29 cellular contexts compared by ENCODE assay signal in genomic region chr2:38632980-38633379, GRCh38. TPM values are rescaled to one million over a fixed set of nuclear protein-coding genes. Genes with fewer than 3 reads are reported as not detected.
DNase-seq lines count a peak whose midpoint lies in the region; ATAC-seq, FAIRE-seq and TF ChIP-seq lines count a peak whose summit lies in the region.
"Had no signal": no experiment of that assay in that cellular context is flagged by ENCODE, and none has a peak within 500 bp of the region (broad histone marks: within the 10 kb centered on the region; RNA-seq: fewer than 3 reads in every experiment).

No MANE protein-coding gene starts in this region.

- H3K9me3 ChIP-seq in K562 (replicated peaks; ENCODE audit: control insufficient read depth, insufficient read depth, low read depth, low read length): no peaks in the 10 kb centered on the region
- H3K9me3 ChIP-seq: A549, BE2C had no signal

- CTCF ChIA-PET in K562 (lab: Yijun Ruan, JAX; ENCODE audit: low intra/inter-chr PET ratio): no interaction called here

- H3K79me2 ChIP-seq in K562 (ENCODE audit: control insufficient read depth, insufficient read depth, low read length): no peaks in the 10 kb centered on the region

- no peak overlapping the region for H3K4me2 ChIP-seq in K562 (ENCODE audit: insufficient read depth, low read length)
- H3K4me2 ChIP-seq: A549; BLaER1; BLaER1 treated with 17β-estradiol and CSF1 and Interleukin-3, amounts not matched to agents 10 nM and 100 nM had no signal

- no peak for TF ChIP-seq CTCF in K562 (IDR thresholded peaks at IDR 0.05 in 2 of 3, conservative IDR thresholded peaks at IDR 0.05 in 1 of 3; ENCODE audit: insufficient read depth in 2 of 3, low read depth in 1 of 3, low read length in 3 of 3)

- no peak overlapping the region for H3K4me3 ChIP-seq in K562
- H3K4me3 ChIP-seq: A549; BLaER1; BLaER1 treated with 17β-estradiol and CSF1 and Interleukin-3, amounts not matched to agents 10 nM and 100 nM had no signal

- BruUV-seq in K562 (replicated peaks; lab: Mats Ljungman, UMichigan): no TSS peak

- in situ Hi-C loops in K562 (cut with MboI): no loop called here

- peaks cover 0 to 5% of the 10 kb centered on the region in 2 experiments; a peak in 2 of 5 replicates for H3K4me1 ChIP-seq in K562 (replicated peaks in 1 of 2; ENCODE audit: control insufficient read depth in 2 of 2, insufficient read depth in 2 of 2, low read length in 2 of 2)
- H3K4me1 ChIP-seq: A549, BE2C had no signal

- POLR2A ChIA-PET in K562 (lab: Yijun Ruan, JAX): no interaction called here

- intact Hi-C loops in K562 (cut with micrococcal nuclease): no loop called here

- no peak for TF ChIP-seq RAD21 in K562 (CRISPR knock-in tag; conservative IDR thresholded peaks at IDR 0.05 in 1 of 2, IDR thresholded peaks at IDR 0.05 in 1 of 2)

- DNase-seq in K562 (ENCODE audit: extremely low read depth in 1 of 4, low spot score in 3 of 4) (no peak), GF-D8 (lab: John Stamatoyannopoulos, UW) (no peak)
- DNase-seq: 8988T; ACHN; AML-193; BE2C; C1 segment of cervical spinal cord; Caco-2; Calu3; CD4-positive, alpha-beta memory T cell; CD4-positive, alpha-beta T cell; CD4-positive, CD25-positive, alpha-beta regulatory T cell; CD8-positive, alpha-beta memory T cell; CD8-positive, alpha-beta T cell; COR-L47; DMS 273 treated with DMSO at 0.1 percent for 48 hours; DMS153; DMS53; DMS79; DMS79 treated with DMSO at 0.1 percent for 48 hours; DND-41; EL had no signal

- no peak for FAIRE-seq in K562 (lab: Jason Lieb, UNC)
- FAIRE-seq: A204.1, A549, D721Med had no signal

- H3K27me3 ChIP-seq in K562 (ENCODE audit: control insufficient read depth in 2 of 2, insufficient read depth in 2 of 2, low read length in 2 of 2): no peaks in the 10 kb centered on the region
- H3K27me3 ChIP-seq: BE2C, BLaER1 had no signal

- H3K27ac ChIP-seq in K562 (ENCODE audit: extremely low read depth, low read depth, low read length): no peak overlapping the region
- H3K27ac ChIP-seq: 22Rv1; A549; BLaER1; BLaER1 treated with 17β-estradiol and CSF1 and Interleukin-3, amounts not matched to agents 10 nM and 100 nM; C4-2B had no signal

- H3K36me3 ChIP-seq in K562 (ENCODE audit: control insufficient read depth, insufficient read depth, low read length): no peaks in the 10 kb centered on the region
- H3K36me3 ChIP-seq: BE2C, BLaER1 had no signal

- H3K9ac ChIP-seq in K562 (ENCODE audit: insufficient read depth in 1 of 2, low read depth in 2 of 2, low read length in 2 of 2): no peak overlapping the region
- H3K9ac ChIP-seq: BLaER1; BLaER1 treated with 17β-estradiol and CSF1 and Interleukin-3, amounts not matched to agents 10 nM and 100 nM had no signal

- no peak for ATAC-seq in K562
- ATAC-seq: A549; CD8-positive, alpha-beta T cell had no signal

- no peak for TF ChIP-seq EP300 in K562 (IDR thresholded peaks at IDR 0.05; ENCODE audit: low read length)

- no peak for TF ChIP-seq POLR2A in K562 (conservative IDR thresholded peaks at IDR 0.05)

- H3K9me1 ChIP-seq in K562 (ENCODE audit: control insufficient read depth, insufficient read depth, low read length): no peaks in the 10 kb centered on the region

- H2AFZ ChIP-seq in K562 (ENCODE audit: low read depth, low read length): no peak overlapping the region

- H4K20me1 ChIP-seq in K562 (replicated peaks; ENCODE audit: control insufficient read depth, insufficient read depth, low read length): no peaks in the 10 kb centered on the region
- H4K20me1 ChIP-seq: BLaER1; BLaER1 treated with 17β-estradiol and CSF1 and Interleukin-3, amounts not matched to agents 10 nM and 100 nM had no signal

TF ChIP-seq in K562, 482 proteins besides CTCF, POLR2A, EP300 and RAD21:
- no peak for TF ChIP-seq MBD2 (IDR thresholded peaks at IDR 0.05; ENCODE audit: borderline replicate concordance, low read depth)
- TF ChIP-seq, protein P1, sequence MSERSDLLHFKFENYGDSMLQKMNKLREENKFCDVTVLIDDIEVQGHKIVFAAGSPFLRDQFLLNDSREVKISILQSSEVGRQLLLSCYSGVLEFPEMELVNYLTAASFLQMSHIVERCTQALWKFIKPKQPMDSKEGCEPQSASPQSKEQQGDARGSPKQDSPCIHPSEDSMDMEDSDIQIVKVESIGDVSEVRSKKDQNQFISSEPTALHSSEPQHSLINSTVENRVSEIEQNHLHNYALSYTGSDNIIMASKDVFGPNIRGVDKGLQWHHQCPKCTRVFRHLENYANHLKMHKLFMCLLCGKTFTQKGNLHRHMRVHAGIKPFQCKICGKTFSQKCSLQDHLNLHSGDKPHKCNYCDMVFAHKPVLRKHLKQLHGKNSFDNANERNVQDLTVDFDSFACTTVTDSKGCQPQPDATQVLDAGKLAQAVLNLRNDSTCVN (CRISPR knock-in tag; IDR thresholded peaks at IDR 0.05): no peak
- TF ChIP-seq RBM25 (IDR thresholded peaks at IDR 0.05; ENCODE audit: low read depth, low read length, severe bottlenecking): peak; percentile 56
- peak; percentile 78 for TF ChIP-seq ZNF146 (CRISPR knock-in tag; IDR thresholded peaks at IDR 0.05; ENCODE audit: unreplicated experiment)
- TF ChIP-seq KDM4B (IDR thresholded peaks at IDR 0.05; ENCODE audit: borderline replicate concordance in 2 of 2, low read depth in 1 of 2): no peak
- no peak for TF ChIP-seq PHTF2 (CRISPR knock-in tag; IDR thresholded peaks at IDR 0.05)

RNA-seq across cellular contexts. Expression of gene HNRNPLL, which starts 30.3 kb away (rescaled TPM):
- total RNA-seq in K562 (2011; cell fraction: chromatin; rRNA removed; ENCODE audit: low replicate concordance): 95.1 and 247 TPM in 2 replicates
- total RNA-seq in K562 (2011; cell fraction: nucleolus; rRNA removed): 40.4 and 52.4 TPM in 2 replicates
- 85.7 and 116 TPM in 2 replicates for total RNA-seq in K562 (2011; cell fraction: nucleoplasm; rRNA removed)
- total RNA-seq in K562 (2014; rRNA removed): 67.5 and 73.0 TPM in 2 replicates
- 86.9 and 102 TPM in 2 replicates for total RNA-seq in K562 (2014; rRNA removed; fragmentation: Illumina TruSeq; extraction: Trizol)
- total RNA-seq in K562 (2015; rRNA removed; fragmentation: Illumina TruSeq; extraction: Trizol): 57.1 and 57.8 TPM in 2 replicates
- 85.4 and 94.0 TPM in 2 replicates for total RNA-seq in K562 (2021)
- polyA plus RNA-seq in K562 (2011; rRNA removed): 99.7 and 135 TPM in 2 replicates
- 21.9 and 34.3 TPM in 2 replicates for polyA plus RNA-seq in K562 (2011; cell fraction: cytosol; rRNA removed)
- polyA plus RNA-seq in K562 (2011; cell fraction: nucleus; rRNA removed): 60.8 and 87.5 TPM in 2 replicates
- 41.1 and 47.5 TPM in 2 replicates for polyA plus RNA-seq in K562 (2012)
- 46.8 and 49.3 TPM in 2 replicates for polyA plus RNA-seq in K562 (2014; fragmentation: Illumina TruSeq; extraction: Trizol)
- 10 to 100 TPM; 19.8 to 24.7 TPM for polyA plus RNA-seq in K562 (2014; fragmentation: Nextera tagmentation; extraction: Ambion mirVana)
- 45.2 and 55.8 TPM in 2 replicates for polyA plus RNA-seq in K562 (2014; rRNA removed)
- polyA minus RNA-seq in K562 (2011; rRNA and poly(A)+ RNA removed): 160 and 182 TPM in 2 replicates
- 50.5 and 52.8 TPM in 2 replicates for polyA minus RNA-seq in K562 (2011; cell fraction: cytosol; rRNA and poly(A)+ RNA removed)
- 79.6 and 164 TPM in 2 replicates for polyA minus RNA-seq in K562 (2011; cell fraction: nucleus; rRNA and poly(A)+ RNA removed)

RNA-seq across cellular contexts. Expression of gene GALM, which starts 32.9 kb away (rescaled TPM):
- total RNA-seq in K562 (2011; cell fraction: chromatin; rRNA removed; ENCODE audit: low replicate concordance): 19.3 and 29.1 TPM in 2 replicates
- total RNA-seq in K562 (2011; cell fraction: nucleolus; rRNA removed): 22.4 and 22.5 TPM in 2 replicates
- total RNA-seq in K562 (2011; cell fraction: nucleoplasm; rRNA removed): 13.8 and 21.6 TPM in 2 replicates
- 21.8 and 27.9 TPM in 2 replicates for total RNA-seq in K562 (2014; rRNA removed)
- total RNA-seq in K562 (2014; rRNA removed; fragmentation: Illumina TruSeq; extraction: Trizol): 26.3 and 27.3 TPM in 2 replicates
- 22.1 and 23.9 TPM in 2 replicates for total RNA-seq in K562 (2015; rRNA removed; fragmentation: Illumina TruSeq; extraction: Trizol)
- total RNA-seq in K562 (2021): 21.8 and 22.7 TPM in 2 replicates
- polyA plus RNA-seq in K562 (2011; rRNA removed): 36.8 and 43.6 TPM in 2 replicates
- 23.9 and 46.7 TPM in 2 replicates for polyA plus RNA-seq in K562 (2011; cell fraction: cytosol; rRNA removed)
- 10.8 and 14.1 TPM in 2 replicates for polyA plus RNA-seq in K562 (2011; cell fraction: nucleus; rRNA removed)
- 14.1 and 59.1 TPM in 2 replicates for polyA plus RNA-seq in K562 (2012)
- polyA plus RNA-seq in K562 (2014; fragmentation: Illumina TruSeq; extraction: Trizol): 32.7 and 33.4 TPM in 2 replicates
- 10 to 100 TPM; 38.0 to 51.7 TPM for polyA plus RNA-seq in K562 (2014; fragmentation: Nextera tagmentation; extraction: Ambion mirVana)
- polyA plus RNA-seq in K562 (2014; rRNA removed): 23.3 and 24.3 TPM in 2 replicates
- polyA minus RNA-seq in K562 (2011; rRNA and poly(A)+ RNA removed): 38.4 and 42.7 TPM in 2 replicates
- 21.8 and 25.5 TPM in 2 replicates for polyA minus RNA-seq in K562 (2011; cell fraction: cytosol; rRNA and poly(A)+ RNA removed)
- 20.1 and 28.8 TPM in 2 replicates for polyA minus RNA-seq in K562 (2011; cell fraction: nucleus; rRNA and poly(A)+ RNA removed)
